In genomic region chrX:39896951-39897740, GRCh38 we compare ENCODE assay signal across 9 cellular contexts.
DNase-seq lines count a peak whose midpoint lies in the region; TF ChIP-seq lines count a peak whose summit lies in the region.
"Had no signal": no experiment of that assay in that cellular context is flagged by ENCODE, and none has a peak within 500 bp of the region (broad histone marks: within the 10 kb centered on the region; RNA-seq: fewer than 3 reads in every experiment).

No MANE protein-coding gene starts in this region.

- no peaks in the 10 kb centered on the region for H3K79me2 ChIP-seq in GM23248 (ENCODE audit: insufficient read depth)

- no peaks in the 10 kb centered on the region for H3F3A ChIP-seq in GM23248 (ENCODE audit: insufficient read depth)

- peak overlapping the region; percentile 71 for H2AFZ ChIP-seq in GM23248

- no peaks in the 10 kb centered on the region for H3K9me2 ChIP-seq in GM23248 (ENCODE audit: insufficient read depth)

- 6 to 8% methylated on average over 18 of the region's 20 CpGs for WGBS in GM23248 (ENCODE audit: low coverage in 1 of 2, low lambda C conversion rate in 2 of 2, missing lambda C conversion rate in 2 of 2), 2 experiments

- H3K9ac ChIP-seq in GM23248: no peak overlapping the region

- no peaks in the 10 kb centered on the region for H4K20me1 ChIP-seq in GM23248 (ENCODE audit: insufficient read depth)

- H3K36me3 ChIP-seq in GM23248 (ENCODE audit: low read depth): no peaks in the 10 kb centered on the region
- H3K36me3 ChIP-seq in vagina: no peaks in the 10 kb centered on the region

- in situ Hi-C loops in GM23248 (cut with MboI): no loop called here

- no peaks in the 10 kb centered on the region for H3K27me3 ChIP-seq in GM23248 (replicated peaks; ENCODE audit: insufficient read depth)
- no peaks in the 10 kb centered on the region for H3K27me3 ChIP-seq in vagina

- no peak for TF ChIP-seq CTCF in foreskin fibroblast (IDR thresholded peaks at IDR 0.05; ENCODE audit: low read depth, low read length)
- TF ChIP-seq CTCF in vagina (IDR thresholded peaks at IDR 0.05): no peak

- DNase-seq in GM23248: peak; percentile 81
- DNase-seq in RPMI7951 (ENCODE audit: low read depth): peak; percentile 83
- DNase-seq in foreskin fibroblast: peak; percentile 66 to 82
- peak; percentile 75 for DNase-seq in posterior vena cava (ENCODE audit: low spot score)
- DNase-seq in activated CD4-positive, alpha-beta T cell treated with anti-CD3 and anti-CD28 coated beads for 4 hours: no peak
- no peak for DNase-seq in vagina (ENCODE audit: extremely low spot score in 2 of 2)
- DNase-seq in stimulated activated CD4-positive, alpha-beta T cell treated with anti-CD3 and anti-CD28 coated beads, Interleukin-2, amount 100 ng/mL, for 24 hours: no peak
- DNase-seq in activated gamma-delta T cell (lab: John Stamatoyannopoulos, UW): no peak
- DNase-seq: activated CD4-positive, alpha-beta T cell treated with anti-CD3 and anti-CD28 coated beads, Interleukin-2, amount 50 U/mL, for 4 hours had no signal

- H3K4me1 ChIP-seq in GM23248 (ENCODE audit: insufficient read depth) (peaks cover 18% of the 10 kb centered on the region), vagina (peaks cover 11% of the 10 kb centered on the region)

- H3K9me3 ChIP-seq in GM23248 (ENCODE audit: low read depth) (no peaks in the 10 kb centered on the region), vagina (no peaks in the 10 kb centered on the region)

- H3K27ac ChIP-seq in GM23248 (peak overlapping the region; percentile 37; the same call in 1 of the 2 replicates), vagina (no peak overlapping the region)

- intact Hi-C loops in posterior vena cava (cut with DNase I): no loop called here
- intact Hi-C loops in vagina (cut with DNase I): no loop called here

- H3K4me2 ChIP-seq in GM23248 (ENCODE audit: unreplicated experiment): peak overlapping the region; percentile 35

- H3K4me3 ChIP-seq in GM23248 (no peak overlapping the region), foreskin fibroblast (ENCODE audit: low read depth in 1 of 2, low read length in 2 of 2) (no peak overlapping the region), vagina (no peak overlapping the region)

- no peak for TF ChIP-seq POLR2A in vagina (IDR thresholded peaks at IDR 0.05)

Comparison
In these comparisons a context has a peak if more than half of its experiments do, and no peak if none do; other contexts are left out.
1. DNase-seq: peak in GM23248 (single experiment), RPMI7951 (single experiment), foreskin fibroblast (2 of 2) and posterior vena cava (single experiment); none in activated CD4-positive, alpha-beta T cell treated with anti-CD3 and anti-CD28 coated beads for 4 hours (0 of 2), vagina (0 of 2), stimulated activated CD4-positive, alpha-beta T cell treated with anti-CD3 and anti-CD28 coated beads, Interleukin-2, amount 100 ng/mL, for 24 hours (0 of 2) and activated gamma-delta T cell (single experiment).